Comparison of ENCODE assay signal across 14 cellular contexts in the genomic region with DNA sequence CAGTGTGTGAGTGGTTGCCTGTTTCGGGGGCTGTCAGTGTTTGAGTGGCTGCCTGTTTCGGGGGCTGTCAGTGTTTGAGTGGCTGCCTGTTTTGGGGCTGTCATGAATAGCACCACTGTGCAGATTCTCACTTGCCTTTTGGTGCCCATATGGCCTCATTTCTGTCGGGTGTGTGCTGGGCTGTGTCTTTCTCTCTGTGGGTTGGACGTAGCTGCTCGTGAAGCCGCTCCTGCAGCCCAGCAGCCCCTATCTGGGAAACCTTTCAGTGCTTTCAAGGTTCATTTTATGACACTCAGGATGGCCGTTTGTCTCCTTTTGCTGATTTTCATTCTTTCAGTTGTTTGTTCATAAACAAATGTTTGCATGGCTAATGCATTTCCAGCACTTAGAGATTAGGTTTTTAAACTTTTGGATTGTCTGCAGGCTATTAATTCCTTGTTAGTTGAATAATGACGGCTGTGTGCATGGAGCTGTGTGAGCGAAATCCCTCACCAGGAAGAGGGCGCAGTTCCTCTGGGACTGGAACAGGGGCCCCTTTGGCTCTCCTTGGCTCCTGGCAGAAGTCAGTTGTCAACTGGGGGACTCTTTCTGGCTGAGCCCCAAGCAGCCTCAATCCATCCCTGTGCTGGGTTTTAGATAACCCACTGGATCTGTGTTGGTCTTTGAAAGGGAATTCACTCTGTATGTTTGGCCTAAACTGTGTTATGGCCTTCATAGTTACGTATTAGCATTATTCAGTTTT. TPM values are rescaled to one million over a fixed set of nuclear protein-coding genes. Genes with fewer than 3 reads are reported as not detected.
DNase-seq lines count a peak whose midpoint lies in the region; ATAC-seq and TF ChIP-seq lines count a peak whose summit lies in the region.
"Had no signal": no experiment of that assay in that cellular context is flagged by ENCODE, and none has a peak within 500 bp of the region (broad histone marks: within the 10 kb centered on the region; RNA-seq: fewer than 3 reads in every experiment).

No MANE protein-coding gene starts in this region.

- H3K4me3 ChIP-seq in cardiac muscle cell (no peak overlapping the region), colonic mucosa (no peak overlapping the region), mesodermal cell (ENCODE audit: extremely low read depth, insufficient read depth, low read length, poor library complexity, severe bottlenecking) (no peak overlapping the region), upper lobe of right lung (no peak overlapping the region)
- H3K4me3 ChIP-seq: GM23248, MG63, spleen had no signal

- H3K9ac ChIP-seq in colonic mucosa (ENCODE audit: low read depth in 2 of 2, low read length in 2 of 2) = peak overlapping the region in 1 of 2 donors; percentile 4
- H3K9ac ChIP-seq: GM23248 had no signal

- H3K9me3 ChIP-seq in cardiac muscle cell (ENCODE audit: low read depth) (no peaks in the 10 kb centered on the region), colonic mucosa (no peaks in the 10 kb centered on the region), mesodermal cell (ENCODE audit: control insufficient read depth, low read length) (no peaks in the 10 kb centered on the region), upper lobe of right lung (no peaks in the 10 kb centered on the region)
- H3K9me3 ChIP-seq: MG63, spleen had no signal

- ATAC-seq in Right ventricle myocardium inferior (no peak), upper lobe of right lung (peak; percentile 12)
- no peak for ATAC-seq in stimulated activated naive CD8-positive, alpha-beta T cell treated with anti-CD3 and anti-CD28 coated beads, Interleukin-15, amount 100 ng/mL, for 72 hours

- intact Hi-C loops in Right ventricle myocardium inferior (cut with DNase I) (no loop called here), colonic mucosa (cut with DNase I) (no loop called here), upper lobe of right lung (cut with DNase I) (no loop called here)

- H3K36me3 ChIP-seq in cardiac muscle cell (no peaks in the 10 kb centered on the region), colonic mucosa (no peaks in the 10 kb centered on the region), mesodermal cell (ENCODE audit: control insufficient read depth, insufficient read depth, low read length) (peaks cover 6% of the 10 kb centered on the region), upper lobe of right lung (no peaks in the 10 kb centered on the region)
- H3K36me3 ChIP-seq: MG63, spleen had no signal

- WGBS in mesodermal cell (ENCODE audit: insufficient coverage in 2 of 2), 2 experiments = 70 to 73% methylated on average over 8 to 10 of the region's 11 CpGs

- H3K4me1 ChIP-seq in cardiac muscle cell (ENCODE audit: low read depth) (peaks cover 50% of the 10 kb centered on the region), colonic mucosa (peaks cover 6% of the 10 kb centered on the region), mesodermal cell (ENCODE audit: control insufficient read depth, insufficient read depth, low read length, poor library complexity, severe bottlenecking) (peaks cover 69% of the 10 kb centered on the region), upper lobe of right lung (peaks cover 35% of the 10 kb centered on the region)

- H3K4me3 Mint-ChIP-seq in stimulated activated naive CD8-positive, alpha-beta T cell treated with anti-CD3 and anti-CD28 coated beads, Interleukin-15, amount 100 ng/mL, for 72 hours = no peak overlapping the region
- H3K4me3 Mint-ChIP-seq: activated naive CD4-positive, alpha-beta T cell treated with anti-CD3 and anti-CD28 coated beads, Interleukin-2, amount 10 ng/mL, durations not matched to agents 7 days and 5 days had no signal

- H3K9me3 Mint-ChIP-seq in stimulated activated naive CD8-positive, alpha-beta T cell treated with anti-CD3 and anti-CD28 coated beads, Interleukin-15, amount 100 ng/mL, for 72 hours = no peaks in the 10 kb centered on the region
- H3K9me3 Mint-ChIP-seq: activated naive CD4-positive, alpha-beta T cell treated with anti-CD3 and anti-CD28 coated beads, Interleukin-2, amount 10 ng/mL, durations not matched to agents 7 days and 5 days had no signal

- H3K4me1 Mint-ChIP-seq in stimulated activated naive CD8-positive, alpha-beta T cell treated with anti-CD3 and anti-CD28 coated beads, Interleukin-15, amount 100 ng/mL, for 72 hours = peaks cover 20% of the 10 kb centered on the region

- H3K27me3 ChIP-seq in cardiac muscle cell = no peaks in the 10 kb centered on the region
- no peaks in the 10 kb centered on the region for H3K27me3 ChIP-seq in colonic mucosa
- H3K27me3 ChIP-seq in upper lobe of right lung = no peaks in the 10 kb centered on the region
- H3K27me3 ChIP-seq: MG63 had no signal

- H3K27ac ChIP-seq in cardiac muscle cell = peak overlapping the region; percentile 55
- H3K27ac ChIP-seq in colonic mucosa = peak overlapping the region; percentile 14
- peak overlapping the region; percentile 32 for H3K27ac ChIP-seq in mesodermal cell (ENCODE audit: low read depth, low read length, severe bottlenecking)
- H3K27ac ChIP-seq in upper lobe of right lung = no peak overlapping the region
- H3K27ac ChIP-seq: GM23248, spleen had no signal

- H3K27me3 Mint-ChIP-seq in stimulated activated naive CD8-positive, alpha-beta T cell treated with anti-CD3 and anti-CD28 coated beads, Interleukin-15, amount 100 ng/mL, for 72 hours = peaks cover 63% of the 10 kb centered on the region

- no peak overlapping the region for H3K27ac Mint-ChIP-seq in stimulated activated naive CD8-positive, alpha-beta T cell treated with anti-CD3 and anti-CD28 coated beads, Interleukin-15, amount 100 ng/mL, for 72 hours
- H3K27ac Mint-ChIP-seq: activated naive CD4-positive, alpha-beta T cell treated with anti-CD3 and anti-CD28 coated beads, Interleukin-2, amount 10 ng/mL, durations not matched to agents 7 days and 5 days had no signal

- DNase-seq in cardiac muscle cell (ENCODE audit: low read depth in 1 of 2, low spot score in 1 of 2) (no peak), Right ventricle myocardium inferior (ENCODE audit: missing footprints) (no peak), colonic mucosa (no peak), upper lobe of right lung (no peak), NOMO-1 treated with DMSO at 0.1 percent for 48 hours (lab: John Stamatoyannopoulos, UW; ENCODE audit: unreplicated experiment) (no peak), DMS153 treated with DMSO at 0.1 percent for 48 hours (lab: John Stamatoyannopoulos, UW; ENCODE audit: unreplicated experiment) (no peak)
- no peak for DNase-seq in stimulated activated naive CD8-positive, alpha-beta T cell treated with anti-CD3 and anti-CD28 coated beads, Interleukin-15, amount 100 ng/mL, for 72 hours
- DNase-seq: activated CD4-positive, alpha-beta T cell treated with anti-CD3 and anti-CD28 coated beads, Interleukin-2, amount 50 U/mL, for 4 hours; activated naive CD4-positive, alpha-beta T cell treated with anti-CD3 and anti-CD28 coated beads, Interleukin-2, amount 10 ng/mL, durations not matched to agents 7 days and 5 days; DND-41; GM23248; MG63; spleen had no signal

- TF ChIP-seq CTCF in cardiac muscle cell (IDR thresholded peaks at IDR 0.05; ENCODE audit: low read depth, low read length) (no peak), colonic mucosa (IDR thresholded peaks at IDR 0.05) (no peak), upper lobe of right lung (IDR thresholded peaks at IDR 0.05) (no peak)

RNA-seq across cellular contexts. Expression of gene AGAP1, which starts 10.8 kb away (rescaled TPM):
- 20.9 and 38.2 TPM in 2 replicates for total RNA-seq in cardiac muscle cell
- 8.6 and 10.5 TPM in 2 replicates for polyA plus RNA-seq in cardiac muscle cell
- total RNA-seq in Right ventricle myocardium inferior = 23.5 TPM
- total RNA-seq in colonic mucosa = 10 to 100 TPM; 62.1 to 62.9 TPM
- polyA plus RNA-seq in mesodermal cell (2013, experiment 1 of 2) = 20.6 TPM
- polyA plus RNA-seq in mesodermal cell (2013, experiment 2 of 2) = 17.3 TPM
- total RNA-seq in upper lobe of right lung = 33.4 TPM
